Comparison of ENCODE assay signal across 8 cellular contexts in the genomic region with DNA sequence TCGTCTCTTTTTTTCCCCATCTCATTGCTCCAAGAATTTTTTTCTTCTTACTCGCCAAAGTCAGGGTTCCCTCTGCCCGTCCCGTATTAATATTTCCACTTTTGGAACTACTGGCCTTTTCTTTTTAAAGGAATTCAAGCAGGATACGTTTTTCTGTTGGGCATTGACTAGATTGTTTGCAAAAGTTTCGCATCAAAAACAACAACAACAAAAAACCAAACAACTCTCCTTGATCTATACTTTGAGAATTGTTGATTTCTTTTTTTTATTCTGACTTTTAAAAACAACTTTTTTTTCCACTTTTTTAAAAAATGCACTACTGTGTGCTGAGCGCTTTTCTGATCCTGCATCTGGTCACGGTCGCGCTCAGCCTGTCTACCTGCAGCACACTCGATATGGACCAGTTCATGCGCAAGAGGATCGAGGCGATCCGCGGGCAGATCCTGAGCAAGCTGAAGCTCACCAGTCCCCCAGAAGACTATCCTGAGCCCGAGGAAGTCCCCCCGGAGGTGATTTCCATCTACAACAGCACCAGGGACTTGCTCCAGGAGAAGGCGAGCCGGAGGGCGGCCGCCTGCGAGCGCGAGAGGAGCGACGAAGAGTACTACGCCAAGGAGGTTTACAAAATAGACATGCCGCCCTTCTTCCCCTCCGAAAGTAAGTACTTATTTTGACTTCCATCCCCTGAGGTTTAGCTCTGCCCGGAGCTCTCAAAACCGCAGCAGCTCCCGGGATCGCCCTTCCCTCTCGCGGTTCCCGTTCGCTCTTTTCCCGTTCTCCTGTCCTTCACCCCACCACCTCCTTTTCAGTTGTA. TPM values are rescaled to one million over a fixed set of nuclear protein-coding genes. Genes with fewer than 3 reads are reported as not detected.
DNase-seq lines count a peak whose midpoint lies in the region; ATAC-seq and TF ChIP-seq lines count a peak whose summit lies in the region.

No MANE protein-coding gene starts in this region.

- H3K4me1 ChIP-seq in hepatocyte (ENCODE audit: insufficient read depth) (peaks cover 4% of the 10 kb centered on the region), skeletal muscle satellite cell (ENCODE audit: control insufficient read depth, insufficient read depth, low read length) (peaks cover 35% of the 10 kb centered on the region)

- H3K9ac ChIP-seq in skeletal muscle satellite cell (ENCODE audit: low read depth, low read length): peak overlapping the region; percentile 93

- H3K4me3 ChIP-seq in H7 (ENCODE audit: insufficient read depth, low read depth, low read length): peak overlapping the region; percentile 84
- H3K4me3 ChIP-seq in hepatocyte: peak overlapping the region; percentile 73
- peak overlapping the region; percentile 87 for H3K4me3 ChIP-seq in skeletal muscle satellite cell (ENCODE audit: low read length)

- no peaks in the 10 kb centered on the region for H3K9me3 Mint-ChIP-seq in activated naive CD4-positive, alpha-beta T cell treated with anti-CD3 and anti-CD28 coated beads, Interleukin-2, amount 50 U/mL, for 24 hours

- peak overlapping the region; percentile 51 for H3K27ac Mint-ChIP-seq in activated naive CD4-positive, alpha-beta T cell treated with anti-CD3 and anti-CD28 coated beads, Interleukin-2, amount 50 U/mL, for 24 hours

- peaks cover 11% of the 10 kb centered on the region for H3K36me3 Mint-ChIP-seq in activated naive CD4-positive, alpha-beta T cell treated with anti-CD3 and anti-CD28 coated beads, Interleukin-2, amount 50 U/mL, for 24 hours

- peaks cover 27% of the 10 kb centered on the region for H3K79me2 ChIP-seq in hepatocyte

- peaks cover 26% of the 10 kb centered on the region for H3K27me3 ChIP-seq in H7 (ENCODE audit: control insufficient read depth, insufficient read depth, low read length)
- no peaks in the 10 kb centered on the region for H3K27me3 ChIP-seq in hepatocyte
- H3K27me3 ChIP-seq in skeletal muscle satellite cell (ENCODE audit: control insufficient read depth, insufficient read depth, low read length): no peaks in the 10 kb centered on the region

- H3K36me3 ChIP-seq in H7 (replicated peaks; ENCODE audit: control insufficient read depth, insufficient read depth, low read length) (no peaks in the 10 kb centered on the region), hepatocyte (replicated peaks; ENCODE audit: insufficient read depth, low read depth) (no peaks in the 10 kb centered on the region), skeletal muscle satellite cell (ENCODE audit: insufficient read depth, low read length) (no peaks in the 10 kb centered on the region)

- H3K9me3 ChIP-seq in hepatocyte (ENCODE audit: low read depth) (no peaks in the 10 kb centered on the region), skeletal muscle satellite cell (replicated peaks; ENCODE audit: low read length) (no peaks in the 10 kb centered on the region)

- H3K9me2 ChIP-seq in hepatocyte (replicated peaks; ENCODE audit: insufficient read depth): no peaks in the 10 kb centered on the region

- ATAC-seq in GM18511 (IDR thresholded peaks at IDR 0.05; ENCODE audit: unreplicated experiment): no peak

- no peak overlapping the region for H3K4me3 Mint-ChIP-seq in activated naive CD4-positive, alpha-beta T cell treated with anti-CD3 and anti-CD28 coated beads, Interleukin-2, amount 50 U/mL, for 24 hours

- peak overlapping the region; percentile 92 for H3K4me2 ChIP-seq in hepatocyte
- H3K4me2 ChIP-seq in skeletal muscle satellite cell (ENCODE audit: low read length): peak overlapping the region; percentile 88

- peak overlapping the region; percentile 54 for H2AFZ ChIP-seq in hepatocyte

- peaks cover 38% of the 10 kb centered on the region for H3K4me1 Mint-ChIP-seq in activated naive CD4-positive, alpha-beta T cell treated with anti-CD3 and anti-CD28 coated beads, Interleukin-2, amount 50 U/mL, for 24 hours

- no peaks in the 10 kb centered on the region for H4K20me1 ChIP-seq in hepatocyte (ENCODE audit: insufficient read depth, poor library complexity, severe bottlenecking)

- no peak for TF ChIP-seq CTCF in hepatocyte (IDR thresholded peaks at IDR 0.05; ENCODE audit: poor library complexity)

- DNase-seq in AG08396 (ENCODE audit: low spot score) (peak; percentile 26), H7 (peak; percentile 61), hepatocyte (ENCODE audit: low spot score) (peak; percentile 20), SHP77 (lab: John Stamatoyannopoulos, UW) (no peak), mucosa of gallbladder (ENCODE audit: low spot score) (no peak)

- peaks cover 46% of the 10 kb centered on the region for H3K27me3 Mint-ChIP-seq in activated naive CD4-positive, alpha-beta T cell treated with anti-CD3 and anti-CD28 coated beads, Interleukin-2, amount 50 U/mL, for 24 hours

- WGBS in hepatocyte (ENCODE audit: low lambda C conversion rate, missing lambda C conversion rate): 3% methylated on average over 33 of the region's 39 CpGs

- peak overlapping the region; percentile 90 for H3K27ac ChIP-seq in hepatocyte

RNA-seq across cellular contexts. Expression of gene TGFB2, which starts 1.5 kb away (rescaled TPM):
- 0.67 and 2.1 TPM in 2 replicates for total RNA-seq in H7 (2014; rRNA removed; shearing (Covaris generic))
- total RNA-seq in hepatocyte: 15.0 and 17.1 TPM in 2 replicates
- polyA plus RNA-seq in hepatocyte: 6.7 and 13.6 TPM in 2 replicates
- 3.0 and 3.5 TPM in 2 replicates for total RNA-seq in skeletal muscle satellite cell (2012; rRNA removed)
- 10.3 TPM for total RNA-seq in mucosa of gallbladder

Comparison
In these comparisons a context has a peak if more than half of its experiments do, and no peak if none do; other contexts are left out.
1. DNase-seq: peak in AG08396 (single experiment), H7 (single experiment) and hepatocyte (single experiment); none in SHP77 (0 of 2) and mucosa of gallbladder (single experiment).
2. Peak in every context shown above with its lines, with median percentiles within 50 percentile points of each other: H3K4me3 ChIP-seq.